ENCODE assay signal across 12 cellular contexts in genomic region chr3:120496278-120496975, GRCh38. TPM values are rescaled to one million over a fixed set of nuclear protein-coding genes. Genes with fewer than 3 reads are reported as not detected.
DNase-seq lines count a peak whose midpoint lies in the region; ATAC-seq, FAIRE-seq and TF ChIP-seq lines count a peak whose summit lies in the region.
"Had no signal": no experiment of that assay in that cellular context is flagged by ENCODE, and none has a peak within 500 bp of the region (broad histone marks: within the 10 kb centered on the region; RNA-seq: fewer than 3 reads in every experiment).

No MANE protein-coding gene starts in this region.

- ATAC-seq in A549 (peak; percentile 60 to 72; a peak in 3 of 6 replicates), HG02938 (IDR thresholded peaks at IDR 0.05; ENCODE audit: unreplicated experiment) (no peak)

- peak overlapping the region; percentile 28; the same call in 2 of the 3 replicates for H3K4me2 ChIP-seq in A549

- H3K27me3 Mint-ChIP-seq in activated T-helper 2 cell treated with anti-CD3 and anti-CD28 coated beads, Interferon-gamma antibody, Interleukin-2, Interleukin-4, amounts not matched to agents 10 μg/mL and 5 μg/mL and 100 μg/mL, durations not matched to agents 14 hours and 24 hours and 36 hours (ENCODE audit: low read depth), result peaks cover 11% of the 10 kb centered on the region

- DNase-seq in A549 (ENCODE audit: low read depth in 1 of 2, low spot score in 1 of 2) (peak; percentile 15 to 21), HTR-8/SVneo (ENCODE audit: insufficient read length, low spot score) (peak; percentile 47), coronary artery (ENCODE audit: low spot score) (no peak), kidney tubule cell (ENCODE audit: low spot score) (peak; percentile 87), HT-29 (ENCODE audit: low spot score) (no peak), NCI-H748 treated with DMSO at 0.1 percent for 48 hours (lab: John Stamatoyannopoulos, UW) (no peak)
- no peak for DNase-seq in activated T-helper 2 cell treated with anti-CD3 and anti-CD28 coated beads, Interferon-gamma antibody, Interleukin-2, Interleukin-4, amounts not matched to agents 10 μg/mL and 5 μg/mL and 100 μg/mL, durations not matched to agents 14 hours and 24 hours and 36 hours (ENCODE audit: low spot score)
- DNase-seq: activated T-cell treated with anti-CD3 and anti-CD28 coated beads, Interleukin-2, amount 50 U/mL, for 24 hours had no signal

- TF ChIP-seq CTCF in A549 (IDR thresholded peaks at IDR 0.05), result no peak
- no peak for TF ChIP-seq CTCF in coronary artery (IDR thresholded peaks at IDR 0.05)

- no peaks in the 10 kb centered on the region for H3K4me1 Mint-ChIP-seq in activated T-helper 2 cell treated with anti-CD3 and anti-CD28 coated beads, Interferon-gamma antibody, Interleukin-2, Interleukin-4, amounts not matched to agents 10 μg/mL and 5 μg/mL and 100 μg/mL, durations not matched to agents 14 hours and 24 hours and 36 hours (ENCODE audit: low read depth)

- FAIRE-seq in A549 (lab: Jason Lieb, UNC), result no peak
- no peak for FAIRE-seq in HTR-8/SVneo (lab: Jason Lieb, UNC)
- FAIRE-seq: islet of Langerhans had no signal

- H3K27ac ChIP-seq in A549, result peak overlapping the region in 1 of 2 experiments; percentile 54; a peak in 2 of 6 replicates
- peak overlapping the region; percentile 53 to 64 for H3K27ac ChIP-seq in coronary artery
- H3K27ac ChIP-seq: prostate gland had no signal

- no peaks in the 10 kb centered on the region for H3K36me3 Mint-ChIP-seq in activated T-helper 2 cell treated with anti-CD3 and anti-CD28 coated beads, Interferon-gamma antibody, Interleukin-2, Interleukin-4, amounts not matched to agents 10 μg/mL and 5 μg/mL and 100 μg/mL, durations not matched to agents 14 hours and 24 hours and 36 hours (ENCODE audit: low read depth)

- 83% methylated on average over 3 of the region's 3 CpGs for WGBS in A549 (ENCODE audit: missing lambda C conversion rate)

- no peak for TF ChIP-seq RAD21 in A549 (conservative IDR thresholded peaks at IDR 0.05 in 1 of 2, IDR thresholded peaks at IDR 0.05 in 1 of 2)

- CTCF ChIA-PET in A549 (lab: Yijun Ruan, JAX), result no interaction called here

- no peak for TF ChIP-seq EP300 in A549 (IDR thresholded peaks at IDR 0.05)

- peaks cover 8% of the 10 kb centered on the region for H3K9me3 ChIP-seq in A549
- H3K9me3 ChIP-seq: prostate gland had no signal

- no peaks in the 10 kb centered on the region for H3K9me3 Mint-ChIP-seq in activated T-helper 2 cell treated with anti-CD3 and anti-CD28 coated beads, Interferon-gamma antibody, Interleukin-2, Interleukin-4, amounts not matched to agents 10 μg/mL and 5 μg/mL and 100 μg/mL, durations not matched to agents 14 hours and 24 hours and 36 hours

- H3K4me3 ChIP-seq in A549, result no peak overlapping the region
- no peak overlapping the region for H3K4me3 ChIP-seq in coronary artery
- H3K4me3 ChIP-seq: prostate gland had no signal

- no peak overlapping the region for H3K4me3 Mint-ChIP-seq in activated T-helper 2 cell treated with anti-CD3 and anti-CD28 coated beads, Interferon-gamma antibody, Interleukin-2, Interleukin-4, amounts not matched to agents 10 μg/mL and 5 μg/mL and 100 μg/mL, durations not matched to agents 14 hours and 24 hours and 36 hours (ENCODE audit: low read depth)
- H3K4me3 Mint-ChIP-seq: activated T-cell treated with anti-CD3 and anti-CD28 coated beads, Interleukin-2, amount 50 U/mL, for 24 hours; dendritic cell treated with granulocyte-macrophage colony-stimulating factor and Interleukin-4, amounts not matched to agents 40 ng/mL and 50 ng/mL, for 4 days had no signal

- POLR2A ChIA-PET in A549 (lab: Yijun Ruan, JAX), result no interaction called here

- H3K27ac Mint-ChIP-seq in activated T-helper 2 cell treated with anti-CD3 and anti-CD28 coated beads, Interferon-gamma antibody, Interleukin-2, Interleukin-4, amounts not matched to agents 10 μg/mL and 5 μg/mL and 100 μg/mL, durations not matched to agents 14 hours and 24 hours and 36 hours, result no peak overlapping the region
- H3K27ac Mint-ChIP-seq: activated T-cell treated with anti-CD3 and anti-CD28 coated beads, Interleukin-2, amount 50 U/mL, for 24 hours; dendritic cell treated with granulocyte-macrophage colony-stimulating factor and Interleukin-4, amounts not matched to agents 40 ng/mL and 50 ng/mL, for 4 days had no signal

- H3K4me1 ChIP-seq in A549, result peaks cover 31% of the 10 kb centered on the region
- H3K4me1 ChIP-seq: prostate gland had no signal

- intact Hi-C loops in activated T-helper 2 cell treated with anti-CD3 and anti-CD28 coated beads, Interferon-gamma antibody, Interleukin-2, Interleukin-4, amounts not matched to agents 10 μg/mL and 5 μg/mL and 100 μg/mL, durations not matched to agents 14 hours and 24 hours and 36 hours (cut with micrococcal nuclease), result no loop called here

- TF ChIP-seq POLR2A in A549 (IDR thresholded peaks at IDR 0.05; ENCODE audit: low read length), result no peak

TF ChIP-seq in A549, 52 proteins besides CTCF, POLR2A, EP300 and RAD21:
- TF ChIP-seq FOSL2 (IDR thresholded peaks at IDR 0.05), result no peak
- peak; percentile 30; the same call in 1 of the 2 replicates for TF ChIP-seq FOSL2 (CRISPR knock-in tag; IDR thresholded peaks at IDR 0.05)
- no peak for TF ChIP-seq RARB (CRISPR knock-in tag; IDR thresholded peaks at IDR 0.05)

RNA-seq across cellular contexts. Expression of gene FSTL1, which starts 45.6 kb away (rescaled TPM):
- polyA plus RNA-seq in A549 (2011; rRNA removed) (57.7 and 84.7 TPM in 2 replicates), A549 (2017; fragmentation: RNase III; extraction: RNeasy Plus Mini Kit Qiagen cat#74134 plus additional on column Dnase treatment) (115 to 119 TPM (median 118 TPM) in 3 replicates)
- 33.0 and 40.2 TPM in 2 replicates for polyA plus RNA-seq in A549 (2012; cell fraction: cytosol; rRNA removed)
- polyA plus RNA-seq in A549 (2012; cell fraction: nucleus; rRNA removed), result 37.2 and 50.3 TPM in 2 replicates
- polyA minus RNA-seq in A549 (2011; rRNA and poly(A)+ RNA removed), result 63.4 and 78.2 TPM in 2 replicates
- 0.08 TPM in 1 of 2 replicates, not detected in the other for total RNA-seq in HT-29 (2014; rRNA removed; shearing (Covaris generic))
- 0.14 and 0.16 TPM in 2 replicates for total RNA-seq in activated T-helper 2 cell treated with anti-CD3 and anti-CD28 coated beads, Interferon-gamma antibody, Interleukin-2, Interleukin-4, amounts not matched to agents 10 μg/mL and 5 μg/mL and 100 μg/mL, durations not matched to agents 14 hours and 24 hours and 36 hours

Comparison
In these comparisons a context has a peak if more than half of its experiments do, and no peak if none do; other contexts are left out.
1. DNase-seq: peak in A549 (2 of 2), HTR-8/SVneo (single experiment) and kidney tubule cell (single experiment); none in coronary artery (single experiment), HT-29 (single experiment), NCI-H748 treated with DMSO at 0.1 percent for 48 hours (single experiment) and activated T-helper 2 cell treated with anti-CD3 and anti-CD28 coated beads, Interferon-gamma antibody, Interleukin-2, Interleukin-4, amounts not matched to agents 10 μg/mL and 5 μg/mL and 100 μg/mL, durations not matched to agents 14 hours and 24 hours and 36 hours (single experiment).